18 cellular contexts compared by ENCODE assay signal in genomic region chr7:465710-466400, GRCh38. TPM values are rescaled to one million over a fixed set of nuclear protein-coding genes. Genes with fewer than 3 reads are reported as not detected.
A peak's percentile ranks its signal among the peaks of the same experiment; 100 is the strongest.
DNase-seq lines count a peak whose midpoint lies in the region; ATAC-seq and TF ChIP-seq lines count a peak whose summit lies in the region.
"Had no signal": no experiment of that assay in that cellular context is flagged by ENCODE, and none has a peak within 500 bp of the region (broad histone marks: within the 10 kb centered on the region; RNA-seq: fewer than 3 reads in every experiment).

No MANE protein-coding gene starts in this region.

- no peak overlapping the region for H3K56ac ChIP-seq in mesendoderm (ENCODE audit: low read length)

- no peak overlapping the region for H2AK5ac ChIP-seq in mesendoderm (ENCODE audit: low read length)

- no peaks in the 10 kb centered on the region for H3K79me2 ChIP-seq in mesendoderm (ENCODE audit: control insufficient read depth, insufficient read depth, low read length)

- no peak overlapping the region for H2BK120ac ChIP-seq in mesendoderm (ENCODE audit: low read depth, low read length)

- H3K18ac ChIP-seq in mesendoderm (ENCODE audit: low read length), result no peak overlapping the region

- H3K4ac ChIP-seq in mesendoderm (ENCODE audit: low read depth, low read length), result no peak overlapping the region

- H3K4me3 ChIP-seq in heart left ventricle (no peak overlapping the region), SJCRH30 (peak overlapping the region; percentile 44; the same call in 1 of the 2 replicates), mesendoderm (ENCODE audit: low read length) (no peak overlapping the region)
- H3K4me3 ChIP-seq: ascending aorta, MG63, upper lobe of left lung had no signal

- H3K4me2 ChIP-seq in mesendoderm (ENCODE audit: low read length), result no peak overlapping the region

- no peak for TF ChIP-seq CTCF in heart left ventricle (IDR thresholded peaks at IDR 0.05)

- no peak for TF ChIP-seq POLR2A in heart left ventricle (IDR thresholded peaks at IDR 0.05)

- 86 to 93% (median 91%) methylated on average over 17 of the region's 17 CpGs for WGBS in heart left ventricle, 4 donors
- WGBS in mesendoderm (ENCODE audit: extremely low coverage, insufficient coverage, low lambda C conversion rate), result no CpG with 5 or more reads among the region's 17 CpGs

- H3K27me3 ChIP-seq in heart left ventricle (no peaks in the 10 kb centered on the region), SJCRH30 (no peaks in the 10 kb centered on the region), mesendoderm (ENCODE audit: insufficient read depth, low read length, poor library complexity) (no peaks in the 10 kb centered on the region)
- H3K27me3 ChIP-seq: ascending aorta, MG63, upper lobe of left lung had no signal

- H3K27ac ChIP-seq in heart left ventricle, result no peak overlapping the region
- H3K27ac ChIP-seq in SJCRH30, result peak overlapping the region; percentile 87
- H3K27ac ChIP-seq in mesendoderm (ENCODE audit: low read depth, low read length), result no peak overlapping the region
- H3K27ac ChIP-seq: ascending aorta, upper lobe of left lung, VCaP had no signal

- H4K5ac ChIP-seq in mesendoderm (ENCODE audit: low read length), result no peak overlapping the region

- no peaks in the 10 kb centered on the region for H3K9me3 ChIP-seq in heart left ventricle
- H3K9me3 ChIP-seq in SJCRH30 (replicated peaks), result no peaks in the 10 kb centered on the region
- H3K9me3 ChIP-seq: ascending aorta, MG63, upper lobe of left lung had no signal

- no peak overlapping the region for H3K23ac ChIP-seq in mesendoderm (ENCODE audit: low read length)

- ATAC-seq in left ventricle myocardium superior, result no peak
- no peak for ATAC-seq in heart left ventricle
- ATAC-seq: HCT116 had no signal

- H2BK5ac ChIP-seq in mesendoderm (ENCODE audit: low read length), result no peak overlapping the region

- H3K9ac ChIP-seq in mesendoderm (ENCODE audit: low read length), result no peak overlapping the region

- intact Hi-C loops in left ventricle myocardium superior (cut with micrococcal nuclease) (no loop called here), heart left ventricle (cut with DNase I) (no loop called here)

- no peaks in the 10 kb centered on the region for H3K79me1 ChIP-seq in mesendoderm (ENCODE audit: low read length)

- H3K4me1 ChIP-seq in heart left ventricle (peaks cover 0 to 33% (median 9%) of the 10 kb centered on the region in 12 donors), SJCRH30 (peaks cover 26% of the 10 kb centered on the region), mesendoderm (ENCODE audit: control insufficient read depth, low read depth, low read length) (no peaks in the 10 kb centered on the region)

- H2BK15ac ChIP-seq in mesendoderm (replicated peaks; ENCODE audit: low read depth), result no peak overlapping the region

- H3K36me3 ChIP-seq in heart left ventricle, result no peaks in the 10 kb centered on the region
- no peaks in the 10 kb centered on the region for H3K36me3 ChIP-seq in SJCRH30
- H3K36me3 ChIP-seq in mesendoderm (ENCODE audit: control insufficient read depth, insufficient read depth, low read length), result no peaks in the 10 kb centered on the region
- H3K36me3 ChIP-seq: ascending aorta, MG63, upper lobe of left lung had no signal

- DNase-seq in left ventricle myocardium superior (peak; percentile 18), heart left ventricle (no peak), SJCRH30 (no peak), mesendoderm (peak; percentile 32), OCI-M1 (lab: John Stamatoyannopoulos, UW) (no peak), DMS79 (lab: John Stamatoyannopoulos, UW) (no peak), superior temporal gyrus (ENCODE audit: extremely low spot score) (no peak)
- DNase-seq: glutamatergic neuron, MG63, NCI-H1436 treated with DMSO at 0.1 percent for 48 hours, NCI-H69, SHP77, T-helper 1 cell had no signal

- H4K8ac ChIP-seq in mesendoderm (ENCODE audit: low read depth, low read length), result no peak overlapping the region

RNA-seq across cellular contexts. Expression of gene PDGFA, which starts 53.8 kb away (rescaled TPM):
- 32.7 TPM for total RNA-seq in left ventricle myocardium superior
- 10 to 100 TPM; 19.4 to 50.9 (median 23.3) TPM for total RNA-seq in heart left ventricle
- polyA plus RNA-seq in heart left ventricle, result 10 to 100 TPM; 11.8 to 17.9 TPM
- 26.9 and 31.6 TPM in 2 replicates for total RNA-seq in SJCRH30 (2014; rRNA removed; shearing (Covaris generic))
- polyA plus RNA-seq in mesendoderm (2013, experiment 1 of 2), result 11.3 TPM
- polyA plus RNA-seq in mesendoderm (2013, experiment 2 of 2), result 11.5 TPM
- polyA plus RNA-seq: IgD-negative memory B cell had no signal

Comparison
In these comparisons a context has a peak if more than half of its experiments do, and no peak if none do; other contexts are left out.
1. DNase-seq: peak in left ventricle myocardium superior (single experiment) and mesendoderm (single experiment); none in heart left ventricle (0 of 5), SJCRH30 (0 of 2), OCI-M1 (single experiment), DMS79 (single experiment) and superior temporal gyrus (single experiment).